5 cellular contexts compared by ENCODE assay signal in genomic region chr20:32033721-32034120, GRCh38. TPM values are rescaled to one million over a fixed set of nuclear protein-coding genes. Genes with fewer than 3 reads are reported as not detected.
"Had no signal": no experiment of that assay in that cellular context is flagged by ENCODE, and none has a peak within 500 bp of the region (broad histone marks: within the 10 kb centered on the region; RNA-seq: fewer than 3 reads in every experiment).

No MANE protein-coding gene starts in this region.

RNA-seq across cellular contexts. Expression of gene HCK, which starts 18.3 kb away (rescaled TPM):
- total RNA-seq: LHCN-M2, PC-9, RPMI7951, SJSA1 had no signal

RNA-seq across cellular contexts. Expression of gene CCM2L, which starts 23.5 kb away (rescaled TPM):
- total RNA-seq: LHCN-M2, RPMI7951, SJSA1, T-cell had no signal
